30 cellular contexts compared by ENCODE assay signal in genomic region chr6:129297592-129297991, GRCh38.
"Had no signal": no experiment of that assay in that cellular context is flagged by ENCODE, and none has a peak within 500 bp of the region (broad histone marks: within the 10 kb centered on the region; RNA-seq: fewer than 3 reads in every experiment).

No MANE protein-coding gene starts in this region.

- DNase-seq: activated B cell treated with CpG ODN at 0.5 μM for 24 hours; activated CD4-positive, alpha-beta memory T cell treated with anti-CD3 and anti-CD28 coated beads for 36 hours; activated CD4-positive, alpha-beta T cell treated with anti-CD3 and anti-CD28 coated beads for 4 hours; activated CD4-positive, alpha-beta T cell treated with anti-CD3 and anti-CD28 coated beads, Interleukin-2, amount 50 U/mL, for 1 hour; activated CD4-positive, CD25-positive, alpha-beta regulatory T cell treated with anti-CD3 and anti-CD28 coated beads, Interleukin-2, amount 50 U/mL, for 72 hours; activated CD8-positive, alpha-beta memory T cell treated with anti-CD3 and anti-CD28 coated beads, Interleukin-2, amount 50 U/mL, for 4 hours; activated gamma-delta T cell treated with Interleukin-2 at 50 U/mL for 16 hours; activated naive CD4-positive, alpha-beta T cell treated with anti-CD3 and anti-CD28 coated beads, Interleukin-2, amount 10 ng/mL, durations not matched to agents 7 days and 5 days; activated naive CD8-positive, alpha-beta T cell treated with anti-CD3 and anti-CD28 coated beads, Interleukin-2, amount 50 U/mL, for 24 hours; activated T-cell treated with anti-CD3 and anti-CD28 coated beads for 4 hours; activated T-cell treated with anti-CD3 and anti-CD28 coated beads, Interleukin-2, amount 50 U/mL, for 4 hours; anterior cingulate cortex; central memory CD4-positive, alpha-beta T cell; Karpas-422; KBM-7; MG63; NCI-H1048; NCI-H187; NCI-H2029 treated with DMSO at 0.1 percent for 48 hours; NCI-H2107; NCI-H2171; NCI-H510A; NCI-H526; NCI-H748 treated with DMSO at 0.1 percent for 48 hours; NK-92 treated with Interleukin-12 subunit alpha and Interleukin-12 subunit beta, amount 100 ng/mL, for 24 hours; SHP77 treated with DMSO at 0.1 percent for 48 hours; SK-N-SH had no signal

- H3K27ac ChIP-seq: SJSA1 had no signal

- H3K9ac ChIP-seq: SK-N-SH had no signal

- H3K36me3 ChIP-seq: MG63, SJSA1 had no signal

- H3K9me3 ChIP-seq: MG63, SJSA1, SK-N-SH had no signal

- FAIRE-seq: bronchial epithelial cell, TTC549 had no signal

- H3K27me3 ChIP-seq: MG63, SJSA1 had no signal

- H3K4me2 ChIP-seq: SK-N-SH had no signal

- H3K4me3 ChIP-seq: MG63, SJSA1 had no signal

- ATAC-seq: activated naive CD8-positive, alpha-beta T cell treated with anti-CD3 and anti-CD28 coated beads, Interleukin-2, amount 50 U/mL, for 24 hours; activated T-cell treated with anti-CD3 and anti-CD28 coated beads, Interleukin-2, amount 50 U/mL, for 4 hours had no signal

- H3K4me1 ChIP-seq: SJSA1 had no signal

- H3K9me2 ChIP-seq: SK-N-SH had no signal
